Comparison of ENCODE assay signal across 30 cellular contexts in the genomic region with DNA sequence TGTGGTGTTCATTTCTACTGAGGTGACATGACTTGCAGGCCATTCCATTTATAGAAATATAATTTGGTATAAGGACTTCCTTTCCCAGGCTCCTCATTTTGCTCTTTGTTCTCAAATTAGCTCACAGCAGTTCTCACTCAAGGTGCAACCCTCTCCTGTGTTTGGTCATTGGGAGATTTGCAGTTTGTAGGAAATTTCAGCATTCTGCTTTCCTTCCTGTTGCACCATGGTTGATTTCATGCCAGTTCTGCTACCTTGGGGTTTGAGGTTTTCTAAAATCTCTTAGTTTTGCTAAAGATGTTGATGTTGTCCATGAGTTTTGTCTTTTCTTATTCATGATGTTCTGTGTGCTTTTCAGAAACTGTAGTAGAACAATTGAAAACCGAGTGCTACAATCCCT.
"Had no signal": no experiment of that assay in that cellular context is flagged by ENCODE, and none has a peak within 500 bp of the region (broad histone marks: within the 10 kb centered on the region; RNA-seq: fewer than 3 reads in every experiment).

No MANE protein-coding gene starts in this region.

- DNase-seq: activated CD4-positive, alpha-beta memory T cell treated with anti-CD3 and anti-CD28 coated beads for 36 hours; activated CD4-positive, alpha-beta T cell treated with anti-CD3 and anti-CD28 coated beads for 36 hours; activated CD4-positive, alpha-beta T cell treated with anti-CD3 and anti-CD28 coated beads, Interleukin-2, amount 10 ng/mL, durations not matched to agents 24 days and 14 days; activated CD4-positive, CD25-positive, alpha-beta regulatory T cell; activated CD4-positive, CD25-positive, alpha-beta regulatory T cell treated with anti-CD3 and anti-CD28 coated beads, Interleukin-2, amount 50 U/mL, for 72 hours; activated CD8-positive, alpha-beta memory T cell treated with anti-CD3 and anti-CD28 coated beads, Interleukin-2, amount 10 ng/mL, durations not matched to agents 7 days and 5 days; activated CD8-positive, alpha-beta memory T cell treated with anti-CD3 and anti-CD28 coated beads, Interleukin-2, amount 50 U/mL, for 4 hours; activated CD8-positive, alpha-beta T cell treated with anti-CD3 and anti-CD28 coated beads, Interleukin-2, amount 10 ng/mL, durations not matched to agents 7 days and 5 days; activated gamma-delta T cell; activated naive CD4-positive, alpha-beta T cell; activated naive CD4-positive, alpha-beta T cell treated with anti-CD3 and anti-CD28 coated beads, Interleukin-2, amount 10 ng/mL, durations not matched to agents 7 days and 5 days; activated naive CD8-positive, alpha-beta T cell treated with anti-CD3 and anti-CD28 coated beads, Interleukin-2, amount 10 ng/mL, durations not matched to agents 7 days and 5 days; activated T-cell treated with anti-CD3 and anti-CD28 coated beads, Interleukin-2, amount 50 U/mL, for 1 hour; activated T-cell treated with anti-CD3 and anti-CD28 coated beads, Interleukin-2, amount 50 U/mL, for 48 hours; amniotic stem cell; anterior cingulate cortex; brain microvascular endothelial cell; dorsolateral prefrontal cortex; effector memory CD4-positive, alpha-beta T cell; endodermal cell; foreskin keratinocyte; gastrocnemius medialis; glutamatergic neuron; heart left ventricle; T-helper 2 cell had no signal

- H3K27me3 ChIP-seq: brain microvascular endothelial cell, gastrocnemius medialis had no signal

- H3K27ac ChIP-seq: brain microvascular endothelial cell, coronary artery, dorsolateral prefrontal cortex, foreskin keratinocyte, gastrocnemius medialis, heart left ventricle had no signal

- ATAC-seq: activated CD4-positive, alpha-beta T cell treated with anti-CD3 and anti-CD28 coated beads for 36 hours; activated CD8-positive, alpha-beta memory T cell treated with anti-CD3 and anti-CD28 coated beads, Interleukin-2, amount 10 ng/mL, durations not matched to agents 7 days and 5 days; activated CD8-positive, alpha-beta T cell treated with anti-CD3 and anti-CD28 coated beads, Interleukin-2, amount 10 ng/mL, durations not matched to agents 7 days and 5 days; activated naive CD4-positive, alpha-beta T cell treated with anti-CD3 and anti-CD28 coated beads, Interleukin-2, amount 50 U/mL, for 72 hours; esophagus mucosa; foreskin keratinocyte; gastrocnemius medialis; heart left ventricle had no signal

- H3K36me3 ChIP-seq: brain microvascular endothelial cell, gastrocnemius medialis, heart left ventricle had no signal

- H3K9me3 ChIP-seq: gastrocnemius medialis had no signal

- H3K4me1 ChIP-seq: foreskin keratinocyte, gastrocnemius medialis had no signal

- H3K4me3 ChIP-seq: coronary artery, dorsolateral prefrontal cortex, gastrocnemius medialis, heart left ventricle had no signal

- FAIRE-seq: astrocyte, bronchial epithelial cell had no signal
